ENCODE assay signal across 32 cellular contexts in genomic region chr3:186198442-186198841, GRCh38.
"Had no signal": no experiment of that assay in that cellular context is flagged by ENCODE, and none has a peak within 500 bp of the region (broad histone marks: within the 10 kb centered on the region; RNA-seq: fewer than 3 reads in every experiment).

No MANE protein-coding gene starts in this region.

- H3K9me3 ChIP-seq: adrenal gland, ascending aorta, body of pancreas, breast epithelium had no signal

- ATAC-seq: activated naive CD4-positive, alpha-beta T cell treated with anti-CD3 and anti-CD28 coated beads, Interleukin-2, amount 50 U/mL, for 72 hours; activated naive CD8-positive, alpha-beta T cell treated with anti-CD3 and anti-CD28 coated beads, Interleukin-2, amount 50 U/mL, for 24 hours; activated T-cell treated with anti-CD3 and anti-CD28 coated beads, Interleukin-2, amount 50 U/mL, for 4 hours; activated T-cell treated with anti-CD3 and anti-CD28 coated beads, Interleukin-2, amount 50 U/mL, for 72 hours; activated T-helper 17 cell treated with anti-CD3 and anti-CD28 coated beads, Interleukin-2, amount 50 U/mL, for 72 hours; body of pancreas had no signal

- H3K27ac ChIP-seq: adrenal gland, ascending aorta, body of pancreas, brain microvascular endothelial cell, breast epithelium, cardiac muscle cell had no signal

- H3K36me3 ChIP-seq: ascending aorta, brain microvascular endothelial cell, breast epithelium, cardiac muscle cell had no signal

- DNase-seq: activated effector memory CD4-positive, alpha-beta T cell treated with anti-CD3 and anti-CD28 coated beads, Interleukin-2, amount 50 U/mL, for 16 hours; activated effector memory CD4-positive, alpha-beta T cell treated with Interleukin-2 at 50 U/mL for 16 hours; activated gamma-delta T cell; activated gamma-delta T cell treated with Interleukin-2 at 50 U/mL for 16 hours; activated naive CD4-positive, alpha-beta T cell; activated naive CD4-positive, alpha-beta T cell treated with anti-CD3 and anti-CD28 coated beads for 36 hours; activated naive CD4-positive, alpha-beta T cell treated with anti-CD3 and anti-CD28 coated beads, Interleukin-2, amount 10 ng/mL, durations not matched to agents 7 days and 5 days; activated naive CD4-positive, alpha-beta T cell treated with anti-CD3 and anti-CD28 coated beads, Interleukin-2, amount 50 U/mL, for 16 hours; activated naive CD4-positive, alpha-beta T cell treated with Interleukin-2 at 50 U/mL for 16 hours; activated naive CD8-positive, alpha-beta T cell treated with anti-CD3 and anti-CD28 coated beads for 36 hours; activated naive CD8-positive, alpha-beta T cell treated with anti-CD3 and anti-CD28 coated beads, Interleukin-2, amount 10 ng/mL, durations not matched to agents 7 days and 5 days; activated naive CD8-positive, alpha-beta T cell treated with anti-CD3 and anti-CD28 coated beads, Interleukin-2, amount 50 U/mL, for 24 hours; activated T-cell treated with anti-CD3 and anti-CD28 coated beads, Interleukin-2, amount 50 U/mL, for 24 hours; activated T-cell treated with anti-CD3 and anti-CD28 coated beads, Interleukin-2, amount 50 U/mL, for 4 hours; activated T-cell treated with anti-CD3 and anti-CD28 coated beads, Interleukin-2, amount 50 U/mL, for 48 hours; activated T-cell treated with anti-CD3 and anti-CD28 coated beads, Interleukin-2, amount 50 U/mL, for 72 hours; adrenal gland; amniotic stem cell; amygdala; anterior cingulate cortex; aorta; body of pancreas; brain microvascular endothelial cell; caudate nucleus; central memory CD4-positive, alpha-beta T cell; cerebellar nuclear complex had no signal

- H3K27me3 ChIP-seq: adrenal gland, ascending aorta, body of pancreas had no signal

- FAIRE-seq: astrocyte had no signal

- H3K4me3 ChIP-seq: adrenal gland, ascending aorta, body of pancreas, breast epithelium, cardiac muscle cell had no signal

- H3K4me1 ChIP-seq: adrenal gland had no signal
